ENCODE assay signal across 8 cellular contexts in the genomic region with DNA sequence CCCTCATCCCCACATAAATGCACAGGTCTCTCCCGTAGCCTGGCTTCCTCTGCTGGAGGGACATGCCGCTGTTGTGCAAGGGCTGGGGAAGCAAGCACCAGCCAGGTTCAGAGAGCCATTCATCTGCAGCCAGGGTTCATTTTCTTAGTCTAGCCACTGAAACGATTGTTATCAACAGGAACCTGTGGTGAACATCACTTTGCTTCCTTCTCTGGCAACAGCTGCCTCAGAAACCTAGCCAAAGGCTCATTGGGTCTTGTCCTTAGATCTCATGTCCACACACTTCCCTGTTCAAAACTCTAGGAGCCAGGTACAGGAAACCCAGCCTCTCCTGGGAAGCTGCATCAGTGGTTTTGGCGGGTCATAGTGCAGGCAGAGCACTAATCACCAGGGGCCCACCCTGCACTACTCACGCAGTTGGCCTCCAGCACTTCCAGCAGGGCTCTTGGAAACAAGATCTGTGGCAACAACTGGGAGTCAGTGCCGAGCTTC. TPM values are rescaled to one million over a fixed set of nuclear protein-coding genes. Genes with fewer than 3 reads are reported as not detected.
A peak's percentile ranks its signal among the peaks of the same experiment; 100 is the strongest.
DNase-seq lines count a peak whose midpoint lies in the region; ATAC-seq and TF ChIP-seq lines count a peak whose summit lies in the region.

No MANE protein-coding gene starts in this region.

- no peaks in the 10 kb centered on the region for H3K9me3 Mint-ChIP-seq in CD8-positive, alpha-beta memory T cell
- no peaks in the 10 kb centered on the region for H3K9me3 Mint-ChIP-seq in IgD-negative memory B cell
- H3K9me3 Mint-ChIP-seq in activated naive CD4-positive, alpha-beta T cell treated with anti-CD3 and anti-CD28 coated beads for 36 hours = no peaks in the 10 kb centered on the region
- H3K9me3 Mint-ChIP-seq in memory B cell = no peaks in the 10 kb centered on the region

- H3K27ac Mint-ChIP-seq in CD8-positive, alpha-beta memory T cell = peak overlapping the region; percentile 66 to 98 (median 92)
- peak overlapping the region; percentile 1 to 76 (median 10) for H3K27ac Mint-ChIP-seq in IgD-negative memory B cell
- H3K27ac Mint-ChIP-seq in activated naive CD4-positive, alpha-beta T cell treated with anti-CD3 and anti-CD28 coated beads for 36 hours = peak overlapping the region; percentile 91
- H3K27ac Mint-ChIP-seq in memory B cell = peak overlapping the region; percentile 43

- H3K27me3 Mint-ChIP-seq in CD8-positive, alpha-beta memory T cell = peaks cover 0 to 5% of the 10 kb centered on the region in 2 donors
- no peaks in the 10 kb centered on the region for H3K27me3 Mint-ChIP-seq in IgD-negative memory B cell
- no peaks in the 10 kb centered on the region for H3K27me3 Mint-ChIP-seq in activated naive CD4-positive, alpha-beta T cell treated with anti-CD3 and anti-CD28 coated beads for 36 hours (ENCODE audit: low read depth)
- H3K27me3 Mint-ChIP-seq in memory B cell = no peaks in the 10 kb centered on the region

- CTCF ChIA-PET in CD8-positive, alpha-beta memory T cell (lab: Charles Lee) = interaction anchor here (0.7 to 16.0 kb wide), 8 partner anchors 9 to 239 kb away, joined by 3 to 286 read pairs (median 4); no protein-coding TSS in a partner anchor
- CTCF ChIA-PET in activated naive CD4-positive, alpha-beta T cell treated with anti-CD3 and anti-CD28 coated beads for 36 hours (lab: Charles Lee) = interaction anchor here (0.5 to 14.3 kb wide), 4 partner anchors 11 to 44 kb away, joined by 3 to 222 read pairs (median 4); no protein-coding TSS in a partner anchor

- peak overlapping the region; percentile 40 for H3K4me3 ChIP-seq in CD8-positive, alpha-beta memory T cell (ENCODE audit: low read length)

- peaks cover 35% of the 10 kb centered on the region for H3K36me3 ChIP-seq in CD8-positive, alpha-beta memory T cell (ENCODE audit: insufficient read depth, low read length)

- no peaks in the 10 kb centered on the region for H3K27me3 ChIP-seq in CD8-positive, alpha-beta memory T cell (ENCODE audit: insufficient read depth, low read length, poor library complexity, severe bottlenecking)

- peak; percentile 33 to 79 (median 73) for DNase-seq in CD8-positive, alpha-beta memory T cell
- DNase-seq in GM20000 (ENCODE audit: low spot score) = peak; percentile 50
- peak; percentile 62 for DNase-seq in activated naive CD4-positive, alpha-beta T cell treated with anti-CD3 and anti-CD28 coated beads for 36 hours
- peak in 1 of 2 donors; percentile 13 for DNase-seq in memory B cell (ENCODE audit: low spot score in 2 of 2)
- no peak for DNase-seq in inferior parietal cortex (ENCODE audit: extremely low spot score)
- no peak for DNase-seq in NCI-H774 (lab: John Stamatoyannopoulos, UW)
- no peak for DNase-seq in cerebellar nuclear complex (lab: John Stamatoyannopoulos, UW)

- H3K4me1 ChIP-seq in CD8-positive, alpha-beta memory T cell (ENCODE audit: insufficient read depth, low read length) = peaks cover 96% of the 10 kb centered on the region

- H3K4me3 Mint-ChIP-seq in CD8-positive, alpha-beta memory T cell = peak overlapping the region; percentile 12 to 91 (median 81)
- H3K4me3 Mint-ChIP-seq in IgD-negative memory B cell = peak overlapping the region in 3 of 4 donors; percentile 21 to 74 (median 73)
- H3K4me3 Mint-ChIP-seq in activated naive CD4-positive, alpha-beta T cell treated with anti-CD3 and anti-CD28 coated beads for 36 hours = peak overlapping the region; percentile 20
- no peak overlapping the region for H3K4me3 Mint-ChIP-seq in memory B cell

- no peak overlapping the region for H3K27ac ChIP-seq in CD8-positive, alpha-beta memory T cell (ENCODE audit: low read depth, low read length)

- H3K9me3 ChIP-seq in CD8-positive, alpha-beta memory T cell (ENCODE audit: low read length) = no peaks in the 10 kb centered on the region

- POLR2A ChIA-PET in CD8-positive, alpha-beta memory T cell (lab: Charles Lee) = interaction anchor here (1.0 to 2.4 kb wide), 3 partner anchors 11 to 22 kb away, joined by 3 to 10 read pairs (median 4); no protein-coding TSS in a partner anchor

- no peak for TF ChIP-seq CTCF in GM20000 (IDR thresholded peaks at IDR 0.05; ENCODE audit: extremely low read depth, missing control alignments)

- peak; percentile 73 for ATAC-seq in memory B cell (ENCODE audit: low read depth)

- peaks cover 84 to 96% (median 95%) of the 10 kb centered on the region in 3 donors for H3K4me1 Mint-ChIP-seq in CD8-positive, alpha-beta memory T cell
- H3K4me1 Mint-ChIP-seq in IgD-negative memory B cell (peaks cover 14 to 20% (median 17%) of the 10 kb centered on the region in 3 donors), memory B cell (peaks cover 11% of the 10 kb centered on the region)
- H3K4me1 Mint-ChIP-seq in activated naive CD4-positive, alpha-beta T cell treated with anti-CD3 and anti-CD28 coated beads for 36 hours (ENCODE audit: low read depth) = peaks cover 91% of the 10 kb centered on the region

- intact Hi-C loops in activated naive CD4-positive, alpha-beta T cell treated with anti-CD3 and anti-CD28 coated beads for 36 hours (cut with micrococcal nuclease) = no loop called here

- H3K36me3 Mint-ChIP-seq in CD8-positive, alpha-beta memory T cell = peaks cover 20 to 76% (median 24%) of the 10 kb centered on the region in 3 donors
- H3K36me3 Mint-ChIP-seq in IgD-negative memory B cell (peaks cover 6% of the 10 kb centered on the region), memory B cell (peaks cover 20% of the 10 kb centered on the region)
- peaks cover 65% of the 10 kb centered on the region for H3K36me3 Mint-ChIP-seq in activated naive CD4-positive, alpha-beta T cell treated with anti-CD3 and anti-CD28 coated beads for 36 hours (ENCODE audit: low read depth)

RNA-seq across cellular contexts. Expression of a gene that starts 47.0 kb away (rescaled TPM):
- 10 to 100 TPM; 28.6 to 30.1 TPM for total RNA-seq in CD8-positive, alpha-beta memory T cell
- 64.2 TPM for polyA plus RNA-seq in CD8-positive, alpha-beta memory T cell
- polyA plus RNA-seq in IgD-negative memory B cell = 9.4 TPM
- 10 to 100 TPM; 32.4 to 34.2 TPM for total RNA-seq in activated naive CD4-positive, alpha-beta T cell treated with anti-CD3 and anti-CD28 coated beads for 36 hours

RNA-seq across cellular contexts. Expression of a gene that starts 47.3 kb away (rescaled TPM):
- 10 to 100 TPM; 31.7 to 32.8 TPM for total RNA-seq in CD8-positive, alpha-beta memory T cell
- 29.9 TPM for polyA plus RNA-seq in CD8-positive, alpha-beta memory T cell
- 22.7 TPM for polyA plus RNA-seq in IgD-negative memory B cell
- 10 to 100 TPM; 16.1 to 17.0 TPM for total RNA-seq in activated naive CD4-positive, alpha-beta T cell treated with anti-CD3 and anti-CD28 coated beads for 36 hours

Comparison
In these comparisons a context has a peak if more than half of its experiments do, and no peak if none do; other contexts are left out.
1. DNase-seq: peak in CD8-positive, alpha-beta memory T cell (5 of 5), GM20000 (single experiment) and activated naive CD4-positive, alpha-beta T cell treated with anti-CD3 and anti-CD28 coated beads for 36 hours (single experiment); none in inferior parietal cortex (single experiment), NCI-H774 (single experiment) and cerebellar nuclear complex (0 of 2).
2. H3K27ac Mint-ChIP-seq: peak in every context shown above with its lines; median percentile 92 in CD8-positive, alpha-beta memory T cell; 91 in activated naive CD4-positive, alpha-beta T cell treated with anti-CD3 and anti-CD28 coated beads for 36 hours; 43 in memory B cell; 10 in IgD-negative memory B cell.